In genomic region chr22:24146190-24146616, GRCh38 we compare ENCODE assay signal across 8 cellular contexts. TPM values are rescaled to one million over a fixed set of nuclear protein-coding genes. Genes with fewer than 3 reads are reported as not detected.
DNase-seq lines count a peak whose midpoint lies in the region; ATAC-seq, FAIRE-seq and TF ChIP-seq lines count a peak whose summit lies in the region.

No MANE protein-coding gene starts in this region.

- TF ChIP-seq CTCF in AG04449 (IDR thresholded peaks at IDR 0.05; ENCODE audit: insufficient read depth, low read length, missing control alignments) (no peak), GM12865 (IDR thresholded peaks at IDR 0.05; ENCODE audit: insufficient read depth, low read depth, low read length, missing control alignments) (no peak), endodermal cell (conservative IDR thresholded peaks at IDR 0.05) (peak; percentile 20)

- CTCF ChIA-PET in AG04449 (lab: Yijun Ruan, JAX), result interaction anchor here (2.8 to 4.1 kb wide), 2 partner anchors 10 to 28 kb away, joined by 10 to 64 read pairs; no protein-coding TSS in a partner anchor

- WGBS in endodermal cell (ENCODE audit: insufficient coverage in 1 of 2, insufficient read length in 1 of 2), 2 experiments, result 43% methylated on average over 4 of the region's 4 CpGs; no CpG with 5 or more reads in 1 of the 2 experiments

- POLR2A ChIA-PET in AG04449 (lab: Yijun Ruan, JAX), result interaction anchor here (0.6 to 0.8 kb wide), 2 partner anchors 9 to 143 kb away, joined by 3 to 4 read pairs; no protein-coding TSS in a partner anchor

- peaks cover 16% of the 10 kb centered on the region for H3K4me1 ChIP-seq in endodermal cell (ENCODE audit: control insufficient read depth, insufficient read depth, low read length)

- FAIRE-seq in HTR-8/SVneo (lab: Jason Lieb, UNC), result no peak

- DNase-seq in AG04449 (ENCODE audit: low read depth, low spot score) (peak; percentile 75), GM12865 (ENCODE audit: low read depth) (peak; percentile 82), HTR-8/SVneo (ENCODE audit: insufficient read length, low spot score) (peak; percentile 36), endodermal cell (peak; percentile 80), naive B cell (peak; percentile 24), D341Med (ENCODE audit: low spot score) (no peak), LoVo (ENCODE audit: low spot score) (no peak)

- no peaks in the 10 kb centered on the region for H3K27me3 ChIP-seq in endodermal cell (ENCODE audit: control insufficient read depth, insufficient read depth, low read length, poor library complexity, severe bottlenecking)

- H3K27me3 Mint-ChIP-seq in endodermal cell (ENCODE audit: insufficient read depth) (no peaks in the 10 kb centered on the region), naive B cell (no peaks in the 10 kb centered on the region)

- no peaks in the 10 kb centered on the region for H3K9me3 Mint-ChIP-seq in endodermal cell
- H3K9me3 Mint-ChIP-seq in naive B cell, result no peaks in the 10 kb centered on the region

- peak overlapping the region; percentile 3 for H3K9ac ChIP-seq in endodermal cell (ENCODE audit: extremely low read depth, low read length, poor library complexity, severe bottlenecking)

- H3K4me1 Mint-ChIP-seq in endodermal cell (peaks cover 10% of the 10 kb centered on the region), naive B cell (peaks cover 35 to 44% (median 43%) of the 10 kb centered on the region in 3 donors)

- peak overlapping the region; percentile 80 for H3K27ac Mint-ChIP-seq in endodermal cell
- H3K27ac Mint-ChIP-seq in naive B cell, result peak overlapping the region in 5 of 6 donors; percentile 3 to 81 (median 67)

- H3K9me3 ChIP-seq in endodermal cell (ENCODE audit: control insufficient read depth, low read length), result no peaks in the 10 kb centered on the region

- H3K27ac ChIP-seq in endodermal cell (ENCODE audit: low read depth, low read length), result peak overlapping the region; percentile 3

- H3K36me3 Mint-ChIP-seq in endodermal cell (ENCODE audit: low read depth) (no peaks in the 10 kb centered on the region), naive B cell (no peaks in the 10 kb centered on the region)

- H3K4me3 Mint-ChIP-seq in endodermal cell (no peak overlapping the region), naive B cell (peak overlapping the region in 7 of 8 donors; percentile 7 to 75 (median 51))

- H3K4me3 ChIP-seq in AG04449 (ENCODE audit: low read depth, low read length) (no peak overlapping the region; the same call in 1 of the 2 replicates), GM12865 (ENCODE audit: low read depth, low read length) (no peak overlapping the region), endodermal cell (ENCODE audit: low read length) (peak overlapping the region; percentile 32)

- ATAC-seq in SK-N-SH treated with all-trans-retinoic acid at 6 μM for 48 hours (peak; percentile 60), naive B cell (ENCODE audit: low read depth in 2 of 2) (peak; percentile 76 to 80)

- H3K36me3 ChIP-seq in endodermal cell (ENCODE audit: control insufficient read depth, insufficient read depth, low read length), result peaks cover 7% of the 10 kb centered on the region

TF ChIP-seq in SK-N-SH treated with all-trans-retinoic acid at 6 μM for 48 hours, 23 proteins besides CTCF, POLR2A, EP300 and RAD21:
- TF ChIP-seq ZC3H10 (CRISPR knock-in tag; IDR thresholded peaks at IDR 0.05) (no peak), ZFP30 (CRISPR knock-in tag; IDR thresholded peaks at IDR 0.05) (no peak)

RNA-seq across cellular contexts. Expression of gene SUSD2, which starts 35.1 kb away (rescaled TPM):
- total RNA-seq in endodermal cell, result 1 to 10 TPM in 1 of 2 donors, under 1 TPM in 1; 0.40 to 1.6 TPM
- 2.9 TPM for polyA plus RNA-seq in endodermal cell (2013, experiment 1 of 2)
- 2.2 TPM for polyA plus RNA-seq in endodermal cell (2013, experiment 2 of 2)
- polyA plus RNA-seq in naive B cell (ENCODE audit: low read depth in 6 of 6), result under 1 TPM in 1 of 6 donors, not detected in 5; 0.09 TPM

Comparison
In these comparisons a context has a peak if more than half of its experiments do, and no peak if none do; other contexts are left out.
1. DNase-seq: peak in AG04449 (single experiment), GM12865 (single experiment), HTR-8/SVneo (single experiment), endodermal cell (single experiment) and naive B cell (single experiment); none in D341Med (single experiment) and LoVo (single experiment).